ENCODE assay signal across 18 cellular contexts in genomic region chr1:22830747-22831340, GRCh38.
DNase-seq lines count a peak whose midpoint lies in the region; ATAC-seq, FAIRE-seq and TF ChIP-seq lines count a peak whose summit lies in the region.
"Had no signal": no experiment of that assay in that cellular context is flagged by ENCODE, and none has a peak within 500 bp of the region (broad histone marks: within the 10 kb centered on the region; RNA-seq: fewer than 3 reads in every experiment).

No MANE protein-coding gene starts in this region.

- H3K4me2 ChIP-seq in A549 (peak overlapping the region; percentile 69; the same call in 2 of the 3 replicates), PC-9 (peak overlapping the region; percentile 68; the same call in 1 of the 2 replicates), endothelial cell of umbilical vein (ENCODE audit: insufficient read depth, low read length) (no peak overlapping the region), osteoblast (ENCODE audit: insufficient read depth, low read length) (no peak overlapping the region)
- H3K4me2 ChIP-seq: GM23338, KMS-11 had no signal

- peak overlapping the region; percentile 78 to 94 for H3K27ac ChIP-seq in A549
- H3K27ac ChIP-seq in PC-9 = peak overlapping the region; percentile 91
- H3K27ac ChIP-seq in endothelial cell of umbilical vein (ENCODE audit: insufficient read depth, low read depth, low read length) = peak overlapping the region; percentile 78
- no peak overlapping the region for H3K27ac ChIP-seq in osteoblast (ENCODE audit: low read depth, low read length)
- H3K27ac ChIP-seq in brain microvascular endothelial cell = no peak overlapping the region
- no peak overlapping the region for H3K27ac ChIP-seq in WERI-Rb-1
- H3K27ac ChIP-seq: KMS-11 had no signal

- intact Hi-C loops in PC-9 (cut with micrococcal nuclease; ENCODE audit: unreplicated experiment) = no loop called here
- intact Hi-C loops in endothelial cell of umbilical vein (cut with micrococcal nuclease) = loop anchor here (5.0 kb wide), 1 partner anchor 84 kb away; no protein-coding TSS in a partner anchor

- no peak for ATAC-seq in A549
- no peak for ATAC-seq in HG03354 (IDR thresholded peaks at IDR 0.05; ENCODE audit: poor library complexity, severe bottlenecking, unreplicated experiment)
- ATAC-seq: GM23338, Right ventricle myocardium inferior had no signal

- H4K20me1 ChIP-seq in PC-9 (ENCODE audit: insufficient read depth) (no peaks in the 10 kb centered on the region), endothelial cell of umbilical vein (replicated peaks; ENCODE audit: control insufficient read depth, extremely low read depth, insufficient read depth, low read length) (no peaks in the 10 kb centered on the region), osteoblast (ENCODE audit: insufficient read depth, low read length) (no peaks in the 10 kb centered on the region)

- no peaks in the 10 kb centered on the region for H3K9me1 ChIP-seq in endothelial cell of umbilical vein (replicated peaks; ENCODE audit: control insufficient read depth, extremely low read depth, insufficient read depth, low read length)

- POLR2A ChIA-PET in A549 (lab: Yijun Ruan, JAX) (no interaction called here), PC-9 (lab: Charles Lee; ENCODE audit: unreplicated experiment) (no interaction called here), endothelial cell of umbilical vein (lab: Charles Lee) (no interaction called here)

- in situ Hi-C loops in brain microvascular endothelial cell (cut with HindIII; ENCODE audit: low pct_ligation_motif_present, low sequenced_read_pairs) = no loop called here

- dilution Hi-C loops in endothelial cell of umbilical vein (cut with MboI; ENCODE audit: extremely low pct_ligation_motif_present, low sequenced_read_pairs) = no loop called here

- H3K9me3 ChIP-seq in A549 (no peaks in the 10 kb centered on the region), PC-9 (ENCODE audit: insufficient read depth, low read depth) (no peaks in the 10 kb centered on the region), endothelial cell of umbilical vein (replicated peaks; ENCODE audit: control insufficient read depth, insufficient read depth, low read length) (no peaks in the 10 kb centered on the region), osteoblast (ENCODE audit: low read depth, low read length) (no peaks in the 10 kb centered on the region), WERI-Rb-1 (ENCODE audit: severe bottlenecking) (no peaks in the 10 kb centered on the region)
- H3K9me3 ChIP-seq: BLaER1 treated with 17β-estradiol and CSF1 and Interleukin-3, amounts not matched to agents 10 nM and 100 nM had no signal

- H2AFZ ChIP-seq in PC-9 (no peak overlapping the region), endothelial cell of umbilical vein (ENCODE audit: low read depth, low read length) (no peak overlapping the region), osteoblast (ENCODE audit: low read length) (no peak overlapping the region)
- H2AFZ ChIP-seq: GM23338 had no signal

- H3K36me3 ChIP-seq in PC-9 (ENCODE audit: low read depth) = no peaks in the 10 kb centered on the region
- no peaks in the 10 kb centered on the region for H3K36me3 ChIP-seq in endothelial cell of umbilical vein (ENCODE audit: control insufficient read depth in 2 of 2, extremely low read depth in 1 of 2, insufficient read depth in 2 of 2, low read length in 2 of 2)
- H3K36me3 ChIP-seq in osteoblast (ENCODE audit: insufficient read depth, low read length) = no peaks in the 10 kb centered on the region
- no peaks in the 10 kb centered on the region for H3K36me3 ChIP-seq in brain microvascular endothelial cell (replicated peaks)
- H3K36me3 ChIP-seq in WERI-Rb-1 = no peaks in the 10 kb centered on the region
- H3K36me3 ChIP-seq: BLaER1 treated with 17β-estradiol and CSF1 and Interleukin-3, amounts not matched to agents 10 nM and 100 nM had no signal

- no peak for FAIRE-seq in A549 (lab: Jason Lieb, UNC)
- no peak for FAIRE-seq in endothelial cell of umbilical vein (lab: Jason Lieb, UNC)
- FAIRE-seq: GM12891 had no signal

- H3K79me2 ChIP-seq in PC-9 (ENCODE audit: low read depth) (no peaks in the 10 kb centered on the region), endothelial cell of umbilical vein (ENCODE audit: control insufficient read depth, insufficient read depth, low read length) (no peaks in the 10 kb centered on the region), osteoblast (ENCODE audit: insufficient read depth, low read length) (no peaks in the 10 kb centered on the region)

- DNase-seq in A549 (ENCODE audit: low read depth in 1 of 2, low spot score in 1 of 2) (no peak), PC-9 (no peak), endothelial cell of umbilical vein (ENCODE audit: low read depth, low spot score) (no peak), osteoblast (ENCODE audit: insufficient read length, low spot score, missing footprints) (peak; percentile 77), brain microvascular endothelial cell (no peak), WERI-Rb-1 (no peak)
- DNase-seq in activated naive CD4-positive, alpha-beta T cell treated with anti-CD3 and anti-CD28 coated beads, Interleukin-2, amount 50 U/mL, for 16 hours = no peak
- DNase-seq: 8988T, GF-D8, NCI-H2081 treated with DMSO at 0.1 percent for 48 hours, NCI-H510A treated with DMSO at 0.1 percent for 48 hours, NCI-H82 had no signal

- no peak for TF ChIP-seq CTCF in A549 (IDR thresholded peaks at IDR 0.05)
- no peak for TF ChIP-seq CTCF in PC-9 (conservative IDR thresholded peaks at IDR 0.05)
- no peak for TF ChIP-seq CTCF in endothelial cell of umbilical vein (IDR thresholded peaks at IDR 0.05; ENCODE audit: extremely low read depth in 1 of 2, insufficient read depth in 1 of 2, low read depth in 1 of 2, low read length in 2 of 2)
- TF ChIP-seq CTCF in osteoblast (IDR thresholded peaks at IDR 0.05; ENCODE audit: extremely low read depth, low read depth, low read length) = no peak
- no peak for TF ChIP-seq CTCF in brain microvascular endothelial cell (IDR thresholded peaks at IDR 0.05; ENCODE audit: low read depth, low read length, missing control alignments)
- no peak for TF ChIP-seq CTCF in WERI-Rb-1 (IDR thresholded peaks at IDR 0.05; ENCODE audit: low read depth, low read length)

- CTCF ChIA-PET in A549 (lab: Yijun Ruan, JAX) (interaction anchor here (1.4 kb wide), 1 partner anchor 126 kb away, joined by 5 read pairs; no protein-coding TSS in a partner anchor), PC-9 (lab: Charles Lee) (no interaction called here), endothelial cell of umbilical vein (lab: Charles Lee) (interaction anchor here (1.4 kb wide), 1 partner anchor 20 kb away, joined by 3 read pairs; no protein-coding TSS in a partner anchor)

- no peaks in the 10 kb centered on the region for H3K9me2 ChIP-seq in PC-9 (ENCODE audit: insufficient read depth)

- 80% methylated on average over 7 of the region's 7 CpGs for WGBS in A549 (ENCODE audit: missing lambda C conversion rate)

- TF ChIP-seq EP300 in A549 (IDR thresholded peaks at IDR 0.05) = no peak

- peaks cover 40% of the 10 kb centered on the region for H3F3A ChIP-seq in PC-9 (ENCODE audit: insufficient read depth, low read depth)

- peaks cover 70% of the 10 kb centered on the region for H3K4me1 ChIP-seq in A549
- H3K4me1 ChIP-seq in PC-9 (replicated peaks; ENCODE audit: insufficient read depth) = peaks cover 88% of the 10 kb centered on the region
- H3K4me1 ChIP-seq in endothelial cell of umbilical vein (ENCODE audit: control insufficient read depth, extremely low read depth, insufficient read depth, low read length) = peaks cover 36% of the 10 kb centered on the region
- H3K4me1 ChIP-seq in osteoblast (ENCODE audit: insufficient read depth, low read length) = peaks cover 42% of the 10 kb centered on the region

- BruUV-seq in PC-9 (replicated peaks; lab: Mats Ljungman, UMichigan) (no TSS peak), endothelial cell of umbilical vein (replicated peaks; lab: Mats Ljungman, UMichigan) (no TSS peak)

- no peak overlapping the region for H3K9ac ChIP-seq in endothelial cell of umbilical vein (replicated peaks; ENCODE audit: extremely low read depth, insufficient read depth, low read length)
- H3K9ac ChIP-seq: BLaER1 treated with 17β-estradiol and CSF1 and Interleukin-3, amounts not matched to agents 10 nM and 100 nM; KMS-11 had no signal

- H3K27me3 ChIP-seq in PC-9 (ENCODE audit: insufficient read depth, low read depth) = no peaks in the 10 kb centered on the region
- H3K27me3 ChIP-seq in endothelial cell of umbilical vein (ENCODE audit: control insufficient read depth in 2 of 2, insufficient read depth in 2 of 2, low read length in 2 of 2) = no peaks in the 10 kb centered on the region
- H3K27me3 ChIP-seq in osteoblast (ENCODE audit: insufficient read depth, low read length) = no peaks in the 10 kb centered on the region
- no peaks in the 10 kb centered on the region for H3K27me3 ChIP-seq in brain microvascular endothelial cell (replicated peaks)
- no peaks in the 10 kb centered on the region for H3K27me3 ChIP-seq in WERI-Rb-1 (ENCODE audit: insufficient read depth, low read depth, severe bottlenecking)
- H3K27me3 ChIP-seq: BLaER1 treated with 17β-estradiol and CSF1 and Interleukin-3, amounts not matched to agents 10 nM and 100 nM had no signal

- TF ChIP-seq POLR2A in A549 (IDR thresholded peaks at IDR 0.05; ENCODE audit: low read length) (no peak), endothelial cell of umbilical vein (IDR thresholded peaks at IDR 0.05; ENCODE audit: low read depth, low read length) (no peak)

- H3K4me3 ChIP-seq in A549 = no peak overlapping the region
- H3K4me3 ChIP-seq in PC-9 = no peak overlapping the region
- H3K4me3 ChIP-seq in endothelial cell of umbilical vein (replicated peaks in 1 of 3; ENCODE audit: insufficient read depth in 1 of 3, low read depth in 1 of 3, low read length in 3 of 3) = no peak overlapping the region
- no peak overlapping the region for H3K4me3 ChIP-seq in osteoblast (ENCODE audit: insufficient read depth, low read length)
- no peak overlapping the region for H3K4me3 ChIP-seq in brain microvascular endothelial cell (ENCODE audit: low read depth, low read length)
- no peak overlapping the region for H3K4me3 ChIP-seq in WERI-Rb-1 (ENCODE audit: low read depth, low read length)
- H3K4me3 ChIP-seq: BLaER1 treated with 17β-estradiol and CSF1 and Interleukin-3, amounts not matched to agents 10 nM and 100 nM; GM23338 had no signal

- no peak for TF ChIP-seq RAD21 in A549 (conservative IDR thresholded peaks at IDR 0.05 in 1 of 2, IDR thresholded peaks at IDR 0.05 in 1 of 2)

TF ChIP-seq in endothelial cell of umbilical vein, 7 proteins besides CTCF, POLR2A, EP300 and RAD21:
- TF ChIP-seq FOS (IDR thresholded peaks at IDR 0.05; ENCODE audit: borderline replicate concordance, insufficient read depth, low read length) (no peak), MYC (IDR thresholded peaks at IDR 0.05; ENCODE audit: low read depth, low read length) (no peak), POLR2AphosphoS5 (IDR thresholded peaks at IDR 0.05; ENCODE audit: insufficient read depth, low read depth, low read length) (no peak)

Comparison
In these comparisons a context has a peak if more than half of its experiments do, and no peak if none do; other contexts are left out.
1. H3K27ac ChIP-seq: peak in A549 (2 of 2), PC-9 (single experiment) and endothelial cell of umbilical vein (single experiment); none in osteoblast (single experiment), brain microvascular endothelial cell (single experiment) and WERI-Rb-1 (single experiment).
2. H3K4me2 ChIP-seq: peak in A549 (single experiment) and PC-9 (single experiment); none in endothelial cell of umbilical vein (single experiment) and osteoblast (single experiment).